Comparison of ENCODE assay signal across 22 cellular contexts in the genomic region with DNA sequence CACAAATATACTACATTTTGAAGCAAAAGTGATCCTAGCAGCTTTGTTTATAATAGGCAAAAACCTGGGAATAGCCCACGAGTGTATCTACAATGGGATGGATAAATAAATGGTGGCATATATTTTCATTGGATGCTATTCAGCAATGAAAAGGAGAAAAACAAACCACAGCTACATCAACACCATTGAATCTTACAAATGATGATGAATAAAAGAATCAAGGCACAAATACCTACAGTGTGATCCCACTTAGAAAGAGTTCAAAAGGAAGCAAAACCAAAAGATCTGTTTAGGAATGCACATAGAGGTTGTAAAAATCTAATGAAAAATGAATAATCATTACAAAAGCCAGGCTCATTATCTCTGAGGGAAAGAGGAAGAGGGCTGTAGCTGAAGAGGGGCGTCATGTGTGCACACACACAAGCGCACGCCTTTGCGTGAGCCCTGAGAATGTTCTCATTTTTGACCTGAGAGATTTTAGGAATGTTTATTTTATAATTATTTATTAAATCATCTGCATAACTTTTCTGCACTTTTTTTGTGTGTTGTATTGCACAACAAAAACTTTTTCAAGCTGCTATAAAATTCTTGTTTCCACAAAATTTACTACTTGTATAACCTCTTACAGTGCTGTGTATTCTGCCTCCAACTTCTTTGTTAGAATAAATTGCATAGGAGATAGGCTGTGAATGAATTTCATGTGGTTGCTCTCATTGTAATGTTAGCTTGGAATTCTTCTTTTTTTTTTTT. TPM values are rescaled to one million over a fixed set of nuclear protein-coding genes. Genes with fewer than 3 reads are reported as not detected.
DNase-seq lines count a peak whose midpoint lies in the region; ATAC-seq, FAIRE-seq and TF ChIP-seq lines count a peak whose summit lies in the region.
"Had no signal": no experiment of that assay in that cellular context is flagged by ENCODE, and none has a peak within 500 bp of the region (broad histone marks: within the 10 kb centered on the region; RNA-seq: fewer than 3 reads in every experiment).

No MANE protein-coding gene starts in this region.

- H3K27me3 ChIP-seq in adipocyte (replicated peaks; ENCODE audit: control insufficient read depth, insufficient read depth, low read length) (no peaks in the 10 kb centered on the region), muscle layer of colon (ENCODE audit: control insufficient read depth in 1 of 2, insufficient read depth in 2 of 2, low read length in 2 of 2) (no peaks in the 10 kb centered on the region)
- H3K27me3 ChIP-seq: adrenal gland, gastrocnemius medialis, left lung had no signal

- H3K4me1 ChIP-seq in adipocyte (ENCODE audit: control insufficient read depth, insufficient read depth, low read length) (peaks cover 92% of the 10 kb centered on the region), muscle layer of colon (ENCODE audit: insufficient read depth, low read length) (peaks cover 55% of the 10 kb centered on the region)

- H3K36me3 ChIP-seq in adipocyte (ENCODE audit: control insufficient read depth, insufficient read depth, low read length, severe bottlenecking) (no peaks in the 10 kb centered on the region), muscle layer of colon (ENCODE audit: insufficient read depth, low read length) (no peaks in the 10 kb centered on the region)
- H3K36me3 ChIP-seq: adrenal gland, gastrocnemius medialis, left lung had no signal

- no peak for TF ChIP-seq CTCF in AG10803 (conservative IDR thresholded peaks at IDR 0.05; ENCODE audit: low read length)

- H3K9me3 ChIP-seq in adipocyte (ENCODE audit: control insufficient read depth, low read length) (no peaks in the 10 kb centered on the region), muscle layer of colon (ENCODE audit: low read length) (no peaks in the 10 kb centered on the region)
- H3K9me3 ChIP-seq: adrenal gland, gastrocnemius medialis, left lung had no signal

- peak overlapping the region; percentile 73 for H3K9ac ChIP-seq in adipocyte (ENCODE audit: low read length)
- H3K9ac ChIP-seq in muscle layer of colon (ENCODE audit: low read length) = no peak overlapping the region

- peak; percentile 82 for DNase-seq in AG10803 (ENCODE audit: low read depth)
- peak; percentile 46 for DNase-seq in M059J (ENCODE audit: low read depth)
- no peak for DNase-seq in adipocyte (ENCODE audit: low read depth)
- no peak for DNase-seq in urothelium cell line (ENCODE audit: low spot score)
- no peak for DNase-seq in NCI-H128 (lab: John Stamatoyannopoulos, UW; ENCODE audit: unreplicated experiment)
- no peak for DNase-seq in amniotic stem cell (lab: John Stamatoyannopoulos, UW)
- DNase-seq: ACHN; activated B cell treated with CpG ODN at 0.5 μM for 24 hours; activated CD8-positive, alpha-beta memory T cell treated with anti-CD3 and anti-CD28 coated beads for 24 hours; adrenal gland; COR-L47; gastrocnemius medialis; H9; left lung; NCI-H1930; NCI-H446; stimulated activated naive CD4-positive, alpha-beta T cell; SW 1271 had no signal

- no peak overlapping the region for H3K4me3 ChIP-seq in AG10803 (ENCODE audit: low read length)
- H3K4me3 ChIP-seq in adipocyte (ENCODE audit: low read length) = peak overlapping the region; percentile 61
- H3K4me3 ChIP-seq in muscle layer of colon (ENCODE audit: low read depth in 1 of 2, low read length in 2 of 2) = no peak overlapping the region
- H3K4me3 ChIP-seq: gastrocnemius medialis, left lung had no signal

- ATAC-seq in GM18867 (IDR thresholded peaks at IDR 0.05; ENCODE audit: unreplicated experiment) = no peak
- ATAC-seq: activated T-helper 17 cell treated with anti-CD3 and anti-CD28 coated beads, Interleukin-2, amount 50 U/mL, for 72 hours; gastrocnemius medialis; left lung had no signal

- peak overlapping the region; percentile 3 for H3K27ac ChIP-seq in muscle layer of colon (ENCODE audit: low read depth, low read length)

- no peak for FAIRE-seq in urothelium cell line (lab: Jason Lieb, UNC)

RNA-seq across cellular contexts. Expression of a gene that starts 5.9 kb away (rescaled TPM):
- total RNA-seq in M059J (2014; rRNA removed; shearing (Covaris generic)) = 192 and 286 TPM in 2 replicates

RNA-seq across cellular contexts. Expression of a gene that starts 42.5 kb away (rescaled TPM):
- total RNA-seq in M059J (2014; rRNA removed; shearing (Covaris generic)) = 0.54 and 1.3 TPM in 2 replicates
- total RNA-seq: activated B cell treated with CpG ODN at 0.5 μM for 24 hours; activated T-helper 17 cell treated with anti-CD3 and anti-CD28 coated beads, Interleukin-2, amount 50 U/mL, for 72 hours; H9; progenitor cell of endocrine pancreas had no signal

Comparison
In these comparisons a context has a peak if more than half of its experiments do, and no peak if none do; other contexts are left out.
1. DNase-seq: peak in AG10803 (single experiment) and M059J (single experiment); none in adipocyte (single experiment), urothelium cell line (single experiment), NCI-H128 (single experiment) and amniotic stem cell (single experiment).